In genomic region chr5:62695274-62695673, GRCh38 we compare ENCODE assay signal across 25 cellular contexts.
"Had no signal": no experiment of that assay in that cellular context is flagged by ENCODE, and none has a peak within 500 bp of the region (broad histone marks: within the 10 kb centered on the region; RNA-seq: fewer than 3 reads in every experiment).

No MANE protein-coding gene starts in this region.

- DNase-seq: colonic mucosa; cortex of kidney; dermis blood vessel endothelial cell; dorsolateral prefrontal cortex; effector CD4-positive, alpha-beta T cell; effector CD8-positive, alpha-beta T cell; effector memory CD4-positive, alpha-beta T cell; effector memory CD8-positive, alpha-beta T cell; endodermal cell; erythroblast; esophagus squamous epithelium; foreskin fibroblast; foreskin keratinocyte; foreskin melanocyte; gastrocnemius medialis; glutamatergic neuron; head of caudate nucleus; heart left ventricle; heart right ventricle had no signal

- H3K36me3 ChIP-seq: colonic mucosa, esophagus muscularis mucosa, esophagus squamous epithelium, gastrocnemius medialis, gastroesophageal sphincter, heart left ventricle, heart right ventricle had no signal

- H3K27ac Mint-ChIP-seq: effector memory CD8-positive, alpha-beta T cell; endodermal cell had no signal

- H3K4me1 Mint-ChIP-seq: endodermal cell had no signal

- ATAC-seq: effector memory CD8-positive, alpha-beta T cell; esophagus mucosa; foreskin keratinocyte; gastrocnemius medialis; gastroesophageal sphincter; heart left ventricle; heart right ventricle had no signal

- H3K4me1 ChIP-seq: colonic mucosa, foreskin keratinocyte, gastrocnemius medialis, gastroesophageal sphincter had no signal

- H3K9me3 ChIP-seq: colonic mucosa, esophagus muscularis mucosa, esophagus squamous epithelium, gastrocnemius medialis, gastroesophageal sphincter, heart left ventricle, heart right ventricle had no signal

- H3K4me3 Mint-ChIP-seq: dendritic cell treated with granulocyte-macrophage colony-stimulating factor and Interleukin-4, amounts not matched to agents 40 ng/mL and 50 ng/mL, for 4 days; effector memory CD8-positive, alpha-beta T cell; endodermal cell had no signal

- H3K9me3 Mint-ChIP-seq: effector memory CD8-positive, alpha-beta T cell; endodermal cell had no signal

- H3K27me3 Mint-ChIP-seq: dendritic cell treated with granulocyte-macrophage colony-stimulating factor and Interleukin-4, amounts not matched to agents 40 ng/mL and 50 ng/mL, for 4 days had no signal

- H3K27ac ChIP-seq: colonic mucosa, coronary artery, dorsolateral prefrontal cortex, epithelial cell of prostate, esophagus muscularis mucosa, esophagus squamous epithelium, foreskin keratinocyte, gastrocnemius medialis, gastroesophageal sphincter, heart right ventricle had no signal

- H3K4me3 ChIP-seq: colonic mucosa, coronary artery, dorsolateral prefrontal cortex, esophagus muscularis mucosa, esophagus squamous epithelium, gastrocnemius medialis, gastroesophageal sphincter, heart left ventricle, heart right ventricle had no signal

- H3K27me3 ChIP-seq: colonic mucosa, dorsolateral prefrontal cortex, esophagus muscularis mucosa, esophagus squamous epithelium, foreskin keratinocyte, gastrocnemius medialis, gastroesophageal sphincter, heart left ventricle, heart right ventricle had no signal
